ENCODE assay signal across 8 cellular contexts in genomic region chr1:59699227-59699847, GRCh38.
DNase-seq lines count a peak whose midpoint lies in the region; ATAC-seq, FAIRE-seq and TF ChIP-seq lines count a peak whose summit lies in the region.

No MANE protein-coding gene starts in this region.

- H3K4me3 ChIP-seq in LNCaP clone FGC (ENCODE audit: low read depth, low read length) (no peak overlapping the region; the same call in 1 of the 2 replicates), H1 (ENCODE audit: extremely low read depth in 1 of 4, insufficient read depth in 2 of 4, low read depth in 3 of 4, low read length in 4 of 4) (no peak overlapping the region), muscle layer of duodenum (ENCODE audit: low read depth in 1 of 2, low read length in 2 of 2) (no peak overlapping the region)

- H4K20me1 ChIP-seq in H1 (replicated peaks in 1 of 2; ENCODE audit: control insufficient read depth in 1 of 2, insufficient read depth in 2 of 2, low read length in 2 of 2) = no peaks in the 10 kb centered on the region

- no peak overlapping the region for H2BK12ac ChIP-seq in H1 (ENCODE audit: low read depth, low read length)

- no peak overlapping the region for H2AFZ ChIP-seq in H1 (ENCODE audit: low read length)

- no peak overlapping the region for H4K8ac ChIP-seq in H1 (ENCODE audit: extremely low read depth, insufficient read depth, low read length)

- no peak overlapping the region for H2AK5ac ChIP-seq in H1 (ENCODE audit: low read depth, low read length)

- no peak overlapping the region for H2BK15ac ChIP-seq in H1 (ENCODE audit: low read length)

- H3K4me1 ChIP-seq in H1 (replicated peaks in 1 of 4; ENCODE audit: control insufficient read depth in 3 of 4, insufficient read depth in 4 of 4, low read length in 3 of 4) = peaks cover 0 to 9% (median 2%) of the 10 kb centered on the region in 4 experiments; a peak in 5 of 7 replicates
- peaks cover 0 to 21% of the 10 kb centered on the region in 2 donors for H3K4me1 ChIP-seq in muscle layer of duodenum (ENCODE audit: control insufficient read depth in 1 of 2, insufficient read depth in 2 of 2, low read length in 2 of 2)

- no peak for ATAC-seq in activated CD8-positive, alpha-beta memory T cell treated with anti-CD3 and anti-CD28 coated beads, Interleukin-2, amount 10 ng/mL, durations not matched to agents 7 days and 5 days

- H3K4me1 Mint-ChIP-seq in activated CD8-positive, alpha-beta memory T cell treated with anti-CD3 and anti-CD28 coated beads, Interleukin-2, amount 10 ng/mL, durations not matched to agents 7 days and 5 days = peaks cover 27% of the 10 kb centered on the region

- H3K79me2 ChIP-seq in H1 (ENCODE audit: control insufficient read depth in 1 of 2, insufficient read depth in 2 of 2, low read length in 2 of 2) = no peaks in the 10 kb centered on the region

- no peak overlapping the region for H3K9ac ChIP-seq in H1 (replicated peaks in 1 of 4; ENCODE audit: extremely low read depth in 1 of 4, low read depth in 3 of 4, low read length in 3 of 4)

- no peak overlapping the region for H3K56ac ChIP-seq in H1 (replicated peaks; ENCODE audit: insufficient read length, low read depth, low read length)

- no peak overlapping the region for H3K4me2 ChIP-seq in H1 (ENCODE audit: insufficient read depth in 1 of 2, low read depth in 2 of 2, low read length in 2 of 2)

- H2BK120ac ChIP-seq in H1 (replicated peaks; ENCODE audit: low read depth, low read length) = no peak overlapping the region

- H4K5ac ChIP-seq in H1 (ENCODE audit: insufficient read length, low read depth, low read length) = no peak overlapping the region

- H2BK5ac ChIP-seq in H1 (ENCODE audit: low read depth, low read length) = no peak overlapping the region

- no peak overlapping the region for H2BK20ac ChIP-seq in H1 (ENCODE audit: low read length)

- no peaks in the 10 kb centered on the region for H3K9me3 Mint-ChIP-seq in activated CD8-positive, alpha-beta memory T cell treated with anti-CD3 and anti-CD28 coated beads, Interleukin-2, amount 10 ng/mL, durations not matched to agents 7 days and 5 days (ENCODE audit: low read depth)

- 57% methylated on average over 5 of the region's 5 CpGs; no CpG with 5 or more reads in 1 of the 2 experiments for WGBS in H1 (ENCODE audit: extremely low coverage in 1 of 2, insufficient coverage in 1 of 2, insufficient read length in 1 of 2, insufficient replicate concordance in 2 of 2, low coverage in 1 of 2, low lambda C conversion rate in 2 of 2, missing lambda C conversion rate in 1 of 2), 2 experiments

- TF ChIP-seq CTCF in LNCaP clone FGC (IDR thresholded peaks at IDR 0.05; ENCODE audit: control insufficient read depth, extremely low read depth, insufficient read depth) (peak; percentile 80), H1 (IDR thresholded peaks at IDR 0.05; ENCODE audit: control extremely low read depth in 1 of 3, insufficient read depth in 1 of 3, low read depth in 1 of 3, low read length in 3 of 3) (peak in 2 of 3 experiments; percentile 60 to 80; a peak in 3 of 4 replicates)

- H3K14ac ChIP-seq in H1 (ENCODE audit: insufficient read length) = no peak overlapping the region

- H3K27ac ChIP-seq in H1 (ENCODE audit: low read depth, low read length) (no peak overlapping the region), muscle layer of duodenum (ENCODE audit: low read length) (peak overlapping the region; percentile 6)

- H3K18ac ChIP-seq in H1 (ENCODE audit: extremely low read depth, low read length) = no peak overlapping the region

- peaks cover 4% of the 10 kb centered on the region for H3K36me3 Mint-ChIP-seq in activated CD8-positive, alpha-beta memory T cell treated with anti-CD3 and anti-CD28 coated beads, Interleukin-2, amount 10 ng/mL, durations not matched to agents 7 days and 5 days

- no peaks in the 10 kb centered on the region for H3K27me3 Mint-ChIP-seq in activated CD8-positive, alpha-beta memory T cell treated with anti-CD3 and anti-CD28 coated beads, Interleukin-2, amount 10 ng/mL, durations not matched to agents 7 days and 5 days

- POLR2A ChIA-PET in H1 (lab: Charles Lee; ENCODE audit: partially characterized antibody) = interaction anchor here (1.0 kb wide), 1 partner anchor 21 kb away, joined by 3 read pairs; no protein-coding TSS in a partner anchor

- H3K9me3 ChIP-seq in H1 (ENCODE audit: insufficient read depth in 2 of 2, low read depth in 1 of 2, low read length in 1 of 2) (no peaks in the 10 kb centered on the region), muscle layer of duodenum (ENCODE audit: control insufficient read depth in 1 of 2, low read length in 2 of 2) (no peaks in the 10 kb centered on the region)

- CTCF ChIA-PET in H1 (lab: Charles Lee; ENCODE audit: partially characterized antibody) = interaction anchor here (0.6 to 2.8 kb wide), 63 partner anchors 8 to 975 kb away, joined by 3 to 19 read pairs (median 3); no protein-coding TSS in a partner anchor
- CTCF ChIA-PET in activated CD8-positive, alpha-beta memory T cell treated with anti-CD3 and anti-CD28 coated beads, Interleukin-2, amount 10 ng/mL, durations not matched to agents 7 days and 5 days (lab: Charles Lee) = interaction anchor here (0.6 to 4.6 kb wide), 34 partner anchors 9 to 988 kb away, joined by 3 to 39 read pairs (median 4); partner anchors contain the start of genes FGGY and JUN

- H3K79me1 ChIP-seq in H1 (ENCODE audit: low read depth, low read length) = no peaks in the 10 kb centered on the region

- no peak overlapping the region for H3K4me3 Mint-ChIP-seq in activated CD8-positive, alpha-beta memory T cell treated with anti-CD3 and anti-CD28 coated beads, Interleukin-2, amount 10 ng/mL, durations not matched to agents 7 days and 5 days

- no peak overlapping the region for H3K4ac ChIP-seq in H1 (replicated peaks; ENCODE audit: insufficient read length, low read depth, low read length)

- FAIRE-seq in H1 (lab: Jason Lieb, UNC) = peak; percentile 60

- peak; percentile 94 for TF ChIP-seq RAD21 in H1 (IDR thresholded peaks at IDR 0.05 in 1 of 2, conservative IDR thresholded peaks at IDR 0.05 in 1 of 2; ENCODE audit: low read depth in 2 of 2, low read length in 2 of 2)

- no peaks in the 10 kb centered on the region for H3K36me3 ChIP-seq in H1 (ENCODE audit: control insufficient read depth in 2 of 4, insufficient read depth in 4 of 4, low read length in 3 of 4)
- H3K36me3 ChIP-seq in muscle layer of duodenum (ENCODE audit: control insufficient read depth in 1 of 2, insufficient read depth in 2 of 2, low read length in 2 of 2) = no peaks in the 10 kb centered on the region

- H3K27ac Mint-ChIP-seq in activated CD8-positive, alpha-beta memory T cell treated with anti-CD3 and anti-CD28 coated beads, Interleukin-2, amount 10 ng/mL, durations not matched to agents 7 days and 5 days = no peak overlapping the region

- DNase-seq in NCI-H1436 (lab: John Stamatoyannopoulos, UW) = peak; percentile 50
- DNase-seq in NCI-H1436 treated with DMSO at 0.1 percent for 48 hours (lab: John Stamatoyannopoulos, UW) = no peak
- DNase-seq in LNCaP clone FGC (ENCODE audit: low read depth) = no peak
- peak; percentile 30 for DNase-seq in SHP77 treated with DMSO at 0.1 percent for 48 hours (lab: John Stamatoyannopoulos, UW)
- no peak for DNase-seq in H1 (ENCODE audit: low read depth in 1 of 2, low spot score in 2 of 2)
- DNase-seq in effector CD4-positive, alpha-beta T cell = no peak
- DNase-seq in activated CD8-positive, alpha-beta memory T cell treated with anti-CD3 and anti-CD28 coated beads, Interleukin-2, amount 10 ng/mL, durations not matched to agents 7 days and 5 days = no peak

- no peak for TF ChIP-seq POLR2A in H1 (IDR thresholded peaks at IDR 0.05; ENCODE audit: control extremely low read depth in 1 of 2, low read depth in 2 of 2, low read length in 2 of 2)

- TF ChIP-seq EP300 in H1 (IDR thresholded peaks at IDR 0.05; ENCODE audit: borderline replicate concordance in 1 of 2, low read depth in 2 of 2, low read length in 2 of 2) = no peak

- no peaks in the 10 kb centered on the region for H3K23me2 ChIP-seq in H1 (ENCODE audit: low read depth, low read length)

- H3K27me3 ChIP-seq in H1 (replicated peaks in 1 of 4; ENCODE audit: control insufficient read depth in 3 of 4, extremely low read depth in 1 of 4, insufficient read depth in 3 of 4, low read length in 3 of 4) (no peaks in the 10 kb centered on the region), muscle layer of duodenum (ENCODE audit: low read depth, low read length) (no peaks in the 10 kb centered on the region)

- H4K91ac ChIP-seq in H1 (replicated peaks; ENCODE audit: insufficient read length, low read length) = no peak overlapping the region

- no peak overlapping the region for H3K23ac ChIP-seq in H1 (ENCODE audit: insufficient read length)

TF ChIP-seq in H1, 55 proteins besides CTCF, POLR2A, EP300 and RAD21 (continues in another document):
- TF ChIP-seq SIRT6 (IDR thresholded peaks at IDR 0.05; ENCODE audit: low read length) = no peak
- no peak for TF ChIP-seq SP2 (IDR thresholded peaks at IDR 0.05; ENCODE audit: low read length)
- TF ChIP-seq SIN3A (conservative IDR thresholded peaks at IDR 0.05 in 1 of 2, IDR thresholded peaks at IDR 0.05 in 1 of 2; ENCODE audit: low read depth in 1 of 2, low read length in 2 of 2) = no peak
- TF ChIP-seq ZNF274 (IDR thresholded peaks at IDR 0.05; ENCODE audit: borderline replicate concordance, extremely low read depth, low read length) = no peak
- TF ChIP-seq, protein P1, sequence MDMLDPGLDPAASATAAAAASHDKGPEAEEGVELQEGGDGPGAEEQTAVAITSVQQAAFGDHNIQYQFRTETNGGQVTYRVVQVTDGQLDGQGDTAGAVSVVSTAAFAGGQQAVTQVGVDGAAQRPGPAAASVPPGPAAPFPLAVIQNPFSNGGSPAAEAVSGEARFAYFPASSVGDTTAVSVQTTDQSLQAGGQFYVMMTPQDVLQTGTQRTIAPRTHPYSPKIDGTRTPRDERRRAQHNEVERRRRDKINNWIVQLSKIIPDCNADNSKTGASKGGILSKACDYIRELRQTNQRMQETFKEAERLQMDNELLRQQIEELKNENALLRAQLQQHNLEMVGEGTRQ (IDR thresholded peaks at IDR 0.05; ENCODE audit: low read length) = no peak
- TF ChIP-seq TBP (IDR thresholded peaks at IDR 0.05; ENCODE audit: low read depth, low read length) = no peak
- no peak for TF ChIP-seq ATF2 (IDR thresholded peaks at IDR 0.05; ENCODE audit: low read length)
- TF ChIP-seq EZH2 (IDR thresholded peaks at IDR 0.05; ENCODE audit: low read depth, low read length, severe bottlenecking) = no peak
- no peak for TF ChIP-seq YY1 (IDR thresholded peaks at IDR 0.05; ENCODE audit: low read depth, low read length)

Comparison
In these comparisons a context has a peak if more than half of its experiments do, and no peak if none do; other contexts are left out.
1. DNase-seq: peak in NCI-H1436 (single experiment) and SHP77 treated with DMSO at 0.1 percent for 48 hours (single experiment); none in NCI-H1436 treated with DMSO at 0.1 percent for 48 hours (single experiment), LNCaP clone FGC (single experiment), H1 (0 of 2), effector CD4-positive, alpha-beta T cell (single experiment) and activated CD8-positive, alpha-beta memory T cell treated with anti-CD3 and anti-CD28 coated beads, Interleukin-2, amount 10 ng/mL, durations not matched to agents 7 days and 5 days (single experiment).